ENCODE assay signal across 19 cellular contexts in the genomic region with DNA sequence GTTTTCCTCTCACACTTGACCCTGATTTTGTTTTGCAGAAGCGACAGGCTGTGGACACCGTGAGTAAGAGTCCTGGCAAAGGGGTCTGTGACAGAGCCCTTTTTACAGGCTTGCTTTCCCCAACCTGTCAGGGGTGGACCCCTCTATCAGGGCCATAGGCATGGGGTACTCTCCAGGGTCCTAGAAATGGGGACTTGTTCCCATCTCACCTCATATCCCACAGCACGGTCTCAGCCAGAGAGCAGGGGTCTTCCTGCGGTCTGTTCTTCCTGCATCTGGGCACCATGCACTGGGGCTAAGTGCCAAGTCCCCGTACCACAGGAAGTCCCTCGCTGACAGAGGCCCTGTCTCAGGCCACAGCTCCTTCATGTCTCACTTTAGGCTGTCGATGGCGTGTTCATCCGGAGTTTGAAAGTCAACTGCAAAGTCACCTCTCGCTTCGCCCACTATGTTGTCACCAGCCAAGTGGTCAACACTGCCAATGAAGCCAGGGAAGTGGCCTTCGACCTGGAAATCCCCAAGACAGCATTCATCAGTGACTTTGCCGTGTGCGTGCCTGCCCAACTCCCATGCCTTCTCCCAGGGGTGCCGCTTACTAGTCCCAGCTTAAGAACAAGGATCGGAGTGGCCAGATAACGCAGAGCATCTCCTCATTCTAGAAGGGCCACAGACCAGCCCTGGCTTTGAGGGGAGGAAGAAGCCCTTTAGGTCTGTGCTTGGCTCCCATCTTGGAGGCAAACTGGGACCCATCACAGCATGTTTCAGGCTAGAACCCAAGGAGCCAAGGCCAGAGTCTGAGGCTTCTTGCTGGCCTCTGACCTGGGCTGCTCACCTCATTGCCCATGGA. TPM values are rescaled to one million over a fixed set of nuclear protein-coding genes. Genes with fewer than 3 reads are reported as not detected.
A peak's percentile ranks its signal among the peaks of the same experiment; 100 is the strongest.
DNase-seq lines count a peak whose midpoint lies in the region; ATAC-seq and TF ChIP-seq lines count a peak whose summit lies in the region.
"Had no signal": no experiment of that assay in that cellular context is flagged by ENCODE, and none has a peak within 500 bp of the region (broad histone marks: within the 10 kb centered on the region; RNA-seq: fewer than 3 reads in every experiment).

No MANE protein-coding gene starts in this region.

- H3K9me3 ChIP-seq in BLaER1 (no peaks in the 10 kb centered on the region), ovary (no peaks in the 10 kb centered on the region)
- H3K9me3 ChIP-seq: heart left ventricle had no signal

- 80 to 87% (median 80%) methylated on average over 17 of the region's 17 CpGs for WGBS in ovary, 3 donors

- DNase-seq in H7, result peak; percentile 18
- peak; percentile 8 for DNase-seq in iPS-NIHi7 (ENCODE audit: extremely low spot score)
- DNase-seq in ovary, result peak in 3 of 5 donors; percentile 9 to 24 (median 13)
- DNase-seq in effector CD8-positive, alpha-beta T cell (lab: John Stamatoyannopoulos, UW), result no peak
- DNase-seq in NCI-H1436 treated with DMSO at 0.1 percent for 48 hours (lab: John Stamatoyannopoulos, UW), result no peak
- no peak for DNase-seq in MV-4-11 (lab: John Stamatoyannopoulos, UW)
- DNase-seq: activated T-cell treated with anti-CD3 and anti-CD28 coated beads, Interleukin-2, amount 50 U/mL, for 72 hours; effector memory CD4-positive, alpha-beta T cell; heart left ventricle; KBM-7; NCI-H1092; NCI-H2171; occipital lobe; stimulated activated CD4-positive, alpha-beta T cell treated with anti-CD3 and anti-CD28 coated beads, Interleukin-4, amount 100 ng/mL, for 1 hour had no signal

- H3K27ac ChIP-seq in BLaER1 (0 out of 2 replicates have a peak overlapping the region, but pooled peaks have one; percentile 22), ovary (no peak overlapping the region)
- H3K27ac ChIP-seq: heart left ventricle, HL-60 had no signal

- no peak overlapping the region for H3K4me2 ChIP-seq in BLaER1

- intact Hi-C loops in ovary (cut with DNase I), result no loop called here

- ATAC-seq in HG02884 (IDR thresholded peaks at IDR 0.05; ENCODE audit: unreplicated experiment), result no peak
- ATAC-seq: activated T-cell treated with anti-CD3 and anti-CD28 coated beads, Interleukin-2, amount 50 U/mL, for 72 hours; Panc1 had no signal

- no peak for TF ChIP-seq EP300 in ovary (IDR thresholded peaks at IDR 0.05)

- no peaks in the 10 kb centered on the region for H4K20me1 ChIP-seq in BLaER1

- no peak for TF ChIP-seq CTCF in ovary (IDR thresholded peaks at IDR 0.05)

- H3K36me3 ChIP-seq in BLaER1 (no peaks in the 10 kb centered on the region), H7 (replicated peaks; ENCODE audit: control insufficient read depth, insufficient read depth, low read length) (no peaks in the 10 kb centered on the region), ovary (no peaks in the 10 kb centered on the region)
- H3K36me3 ChIP-seq: heart left ventricle had no signal

- H3K27me3 ChIP-seq in BLaER1 (no peaks in the 10 kb centered on the region), H7 (ENCODE audit: control insufficient read depth, insufficient read depth, low read length) (no peaks in the 10 kb centered on the region), ovary (no peaks in the 10 kb centered on the region)

- no peak for TF ChIP-seq POLR2A in ovary (IDR thresholded peaks at IDR 0.05)

- H3K9ac ChIP-seq in BLaER1, result no peak overlapping the region

- H3K4me1 ChIP-seq in BLaER1, result peaks cover 36% of the 10 kb centered on the region
- no peaks in the 10 kb centered on the region for H3K4me1 ChIP-seq in ovary (ENCODE audit: insufficient read depth)

- H3K4me3 ChIP-seq in BLaER1, result no peak overlapping the region
- H3K4me3 ChIP-seq in H7 (ENCODE audit: insufficient read depth, low read depth, low read length), result no peak overlapping the region
- H3K4me3 ChIP-seq in ovary, result no peak overlapping the region
- H3K4me3 ChIP-seq: heart left ventricle had no signal

RNA-seq across cellular contexts. Expression of gene ITIH1, which starts 0.8 kb away (rescaled TPM):
- total RNA-seq in H7 (2014; rRNA removed; shearing (Covaris generic)), result not detected in 2 replicates
- total RNA-seq in ovary, result under 1 TPM in 3 of 7 donors, not detected in 4; 0.42 to 0.79 (median 0.53) TPM
- polyA plus RNA-seq in ovary, result under 1 TPM in 1 of 2 donors, not detected in 1; 0.45 TPM
- total RNA-seq: activated T-cell treated with anti-CD3 and anti-CD28 coated beads, Interleukin-2, amount 50 U/mL, for 72 hours; fibroblast of lung had no signal
- polyA plus RNA-seq: fibroblast of lung had no signal

RNA-seq across cellular contexts. Expression of gene NEK4, which starts 7.4 kb away (rescaled TPM):
- total RNA-seq in H7 (2014; rRNA removed; shearing (Covaris generic)), result 26.2 and 36.5 TPM in 2 replicates
- total RNA-seq in ovary, result 10 to 100 TPM; 20.1 to 45.9 (median 32.8) TPM
- 10 to 100 TPM in 1 of 2 donors, 1 to 10 TPM in 1; 8.5 to 12.0 TPM for polyA plus RNA-seq in ovary

RNA-seq across cellular contexts. Expression of gene ITIH3, which starts 16.4 kb away (rescaled TPM):
- total RNA-seq in H7 (2014; rRNA removed; shearing (Covaris generic)), result not detected in 2 replicates
- 1 to 10 TPM in 5 of 7 donors, under 1 TPM in 2; 0.23 to 3.1 (median 1.2) TPM for total RNA-seq in ovary
- 10 to 100 TPM in 1 of 2 donors, 1 to 10 TPM in 1; 3.3 to 14.2 TPM for polyA plus RNA-seq in ovary
- total RNA-seq: activated T-cell treated with anti-CD3 and anti-CD28 coated beads, Interleukin-2, amount 50 U/mL, for 72 hours had no signal

RNA-seq across cellular contexts. Expression of gene ITIH4, which starts 52.3 kb away (rescaled TPM):
- 0.14 TPM in 1 of 2 replicates, not detected in the other for total RNA-seq in H7 (2014; rRNA removed; shearing (Covaris generic))
- total RNA-seq in ovary, result 1 to 10 TPM; 2.2 to 8.7 (median 4.0) TPM
- 10 to 100 TPM in 1 of 2 donors, 1 to 10 TPM in 1; 2.8 to 14.2 TPM for polyA plus RNA-seq in ovary

RNA-seq across cellular contexts. Expression of gene MUSTN1, which starts 56.6 kb away (rescaled TPM):
- total RNA-seq in H7 (2014; rRNA removed; shearing (Covaris generic)), result 0.63 and 0.97 TPM in 2 replicates
- total RNA-seq in ovary, result 10 to 100 TPM in 1 of 7 donors, 1 to 10 TPM in 6; 2.2 to 14.3 (median 5.9) TPM
- polyA plus RNA-seq in ovary, result 10 to 100 TPM; 12.1 to 30.0 TPM
- total RNA-seq: fibroblast of lung, occipital lobe had no signal

Comparison
In these comparisons a context has a peak if more than half of its experiments do, and no peak if none do; other contexts are left out.
1. DNase-seq: peak in H7 (single experiment), iPS-NIHi7 (single experiment) and ovary (3 of 5); none in effector CD8-positive, alpha-beta T cell (single experiment), NCI-H1436 treated with DMSO at 0.1 percent for 48 hours (single experiment) and MV-4-11 (single experiment).